Comparison of ENCODE assay signal across 9 cellular contexts in the genomic region with DNA sequence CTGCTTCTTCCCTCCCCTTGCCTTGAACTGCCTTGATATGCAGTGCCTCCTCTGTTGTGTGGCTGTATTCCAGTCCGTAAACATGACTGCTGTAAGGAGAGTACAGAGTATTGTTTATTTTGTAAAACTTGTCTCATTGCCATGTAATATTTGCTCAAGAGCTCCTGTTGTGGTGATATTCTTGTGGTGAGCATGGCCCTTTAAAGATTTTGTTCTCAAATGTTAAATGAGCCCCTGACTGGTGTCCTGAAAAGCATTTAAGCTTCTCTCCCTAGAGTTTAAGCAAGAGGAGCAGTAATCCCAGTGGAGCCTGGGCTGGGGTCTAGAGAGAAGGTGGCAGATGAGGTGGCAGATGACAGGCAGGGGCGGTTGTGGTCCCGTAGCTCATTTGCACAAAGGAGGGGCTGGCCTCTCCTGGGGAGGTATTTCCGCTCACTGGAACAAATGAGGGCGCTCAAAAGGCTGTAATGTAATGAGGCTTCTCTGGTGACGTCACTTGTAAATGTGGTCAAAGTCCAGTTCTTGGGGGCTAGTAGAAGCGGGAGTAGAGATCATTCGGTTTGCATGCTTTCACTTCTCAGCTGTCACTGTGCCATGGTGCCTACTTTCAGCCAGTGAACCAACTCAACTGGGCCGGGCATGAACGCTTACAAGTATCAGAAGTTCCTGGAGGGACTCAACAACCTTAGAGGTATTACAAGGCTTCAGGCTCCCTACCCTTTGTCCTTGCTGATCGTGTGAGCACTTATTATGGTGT. TPM values are rescaled to one million over a fixed set of nuclear protein-coding genes. Genes with fewer than 3 reads are reported as not detected.
DNase-seq lines count a peak whose midpoint lies in the region; ATAC-seq and TF ChIP-seq lines count a peak whose summit lies in the region.
"Had no signal": no experiment of that assay in that cellular context is flagged by ENCODE, and none has a peak within 500 bp of the region (broad histone marks: within the 10 kb centered on the region; RNA-seq: fewer than 3 reads in every experiment).

No MANE protein-coding gene starts in this region.

- TF ChIP-seq CTCF in fibroblast of lung (conservative IDR thresholded peaks at IDR 0.05 in 1 of 2, IDR thresholded peaks at IDR 0.05 in 1 of 2; ENCODE audit: low read depth in 1 of 2, low read length in 2 of 2): peak in 1 of 2 donors; percentile 20

- peaks cover 42% of the 10 kb centered on the region for H3K4me1 ChIP-seq in fibroblast of lung (ENCODE audit: control insufficient read depth, extremely low read depth, insufficient read depth, low read length)
- no peaks in the 10 kb centered on the region for H3K4me1 ChIP-seq in CD4-positive, alpha-beta memory T cell (ENCODE audit: insufficient read depth, low read length)

- no peaks in the 10 kb centered on the region for H3K36me3 ChIP-seq in fibroblast of lung (ENCODE audit: control insufficient read depth, insufficient read depth, low read length)
- H3K36me3 ChIP-seq in CD4-positive, alpha-beta memory T cell (ENCODE audit: insufficient read depth, low read length): no peaks in the 10 kb centered on the region

- peak overlapping the region; percentile 69 for H3K4me2 ChIP-seq in fibroblast of lung (ENCODE audit: extremely low read depth, insufficient read depth, low read length)

- intact Hi-C loops in CD4-positive, alpha-beta memory T cell (cut with micrococcal nuclease): no loop called here

- peaks cover 0 to 4% (median under 1%) of the 10 kb centered on the region in 4 donors for H3K4me1 Mint-ChIP-seq in CD4-positive, alpha-beta memory T cell

- peaks cover 65% of the 10 kb centered on the region for H3K79me2 ChIP-seq in fibroblast of lung (ENCODE audit: control insufficient read depth, insufficient read depth, low read length)

- CTCF ChIA-PET in CD4-positive, alpha-beta memory T cell (lab: Charles Lee; ENCODE audit: partially characterized antibody): interaction anchor here (0.8 to 1.4 kb wide), 2 partner anchors 13 to 60 kb away, joined by 4 read pairs; no protein-coding TSS in a partner anchor

- H3K27ac ChIP-seq in fibroblast of lung (ENCODE audit: insufficient read depth, low read length): peak overlapping the region; percentile 45
- no peak overlapping the region for H3K27ac ChIP-seq in CD4-positive, alpha-beta memory T cell (ENCODE audit: low read depth, low read length)

- no peaks in the 10 kb centered on the region for H3K9me3 Mint-ChIP-seq in CD4-positive, alpha-beta memory T cell

- peaks cover 4% of the 10 kb centered on the region in 2 donors for H3K27me3 Mint-ChIP-seq in CD4-positive, alpha-beta memory T cell

- no peaks in the 10 kb centered on the region for H3K27me3 ChIP-seq in fibroblast of lung (ENCODE audit: control insufficient read depth, insufficient read depth, low read length)
- no peaks in the 10 kb centered on the region for H3K27me3 ChIP-seq in CD4-positive, alpha-beta memory T cell (ENCODE audit: insufficient read depth, low read length)

- peak; percentile 19 for TF ChIP-seq POLR2A in GM19193 (IDR thresholded peaks at IDR 0.05; ENCODE audit: extremely low read depth, insufficient read depth, insufficient read length)

- H4K20me1 ChIP-seq in fibroblast of lung (ENCODE audit: control insufficient read depth, extremely low read depth, insufficient read depth, low read length): no peaks in the 10 kb centered on the region

- peak; percentile 99 for DNase-seq in NCI-H82 (lab: John Stamatoyannopoulos, UW)
- peak; percentile 83 for DNase-seq in fibroblast of lung (ENCODE audit: low read depth in 2 of 2)
- peak; percentile 92 for DNase-seq in renal cortical epithelial cell (ENCODE audit: low read depth)
- DNase-seq in CD4-positive, alpha-beta memory T cell: no peak
- DNase-seq in NCI-H226: no peak
- DNase-seq: activated CD8-positive, alpha-beta memory T cell treated with anti-CD3 and anti-CD28 coated beads, Interleukin-2, amount 10 ng/mL, durations not matched to agents 7 days and 5 days had no signal

- no peaks in the 10 kb centered on the region for H3K36me3 Mint-ChIP-seq in CD4-positive, alpha-beta memory T cell
- H3K36me3 Mint-ChIP-seq: activated CD8-positive, alpha-beta memory T cell treated with anti-CD3 and anti-CD28 coated beads, Interleukin-2, amount 10 ng/mL, durations not matched to agents 7 days and 5 days had no signal

- H3K9me3 ChIP-seq in fibroblast of lung (ENCODE audit: control insufficient read depth, insufficient read depth, low read depth, low read length): no peaks in the 10 kb centered on the region
- no peaks in the 10 kb centered on the region for H3K9me3 ChIP-seq in CD4-positive, alpha-beta memory T cell (ENCODE audit: control insufficient read depth in 1 of 2, low read length in 2 of 2)

- H3K9ac ChIP-seq in fibroblast of lung (ENCODE audit: insufficient read depth, low read length): no peak overlapping the region

- H3K27ac Mint-ChIP-seq in CD4-positive, alpha-beta memory T cell: no peak overlapping the region
- H3K27ac Mint-ChIP-seq: activated CD8-positive, alpha-beta memory T cell treated with anti-CD3 and anti-CD28 coated beads, Interleukin-2, amount 10 ng/mL, durations not matched to agents 7 days and 5 days had no signal

- ATAC-seq in HG03025 (IDR thresholded peaks at IDR 0.05; ENCODE audit: low FRiP score, unreplicated experiment): no peak
- ATAC-seq in GM18909 (IDR thresholded peaks at IDR 0.05; ENCODE audit: poor library complexity, unreplicated experiment): no peak
- ATAC-seq: activated CD8-positive, alpha-beta memory T cell treated with anti-CD3 and anti-CD28 coated beads, Interleukin-2, amount 10 ng/mL, durations not matched to agents 7 days and 5 days had no signal

- peak overlapping the region in 3 of 4 experiments; percentile 13 to 50 (median 41) for H3K4me3 ChIP-seq in fibroblast of lung (replicated peaks in 1 of 4; ENCODE audit: control extremely low read depth in 1 of 4, insufficient read depth in 1 of 4, low read depth in 3 of 4, low read length in 4 of 4)
- H3K4me3 ChIP-seq in CD4-positive, alpha-beta memory T cell (ENCODE audit: low read length in 2 of 2): no peak overlapping the region

- H2AFZ ChIP-seq in fibroblast of lung (ENCODE audit: low read length): no peak overlapping the region

- POLR2A ChIA-PET in CD4-positive, alpha-beta memory T cell (lab: Charles Lee; ENCODE audit: partially characterized antibody): interaction anchor here (0.6 kb wide), 1 partner anchor 227 kb away, joined by 4 read pairs; no protein-coding TSS in a partner anchor

- H3K4me3 Mint-ChIP-seq in CD4-positive, alpha-beta memory T cell: no peak overlapping the region
- H3K4me3 Mint-ChIP-seq: activated CD8-positive, alpha-beta memory T cell treated with anti-CD3 and anti-CD28 coated beads, Interleukin-2, amount 10 ng/mL, durations not matched to agents 7 days and 5 days had no signal

RNA-seq across cellular contexts. Expression of a gene that starts 46.0 kb away (rescaled TPM):
- 265 and 414 TPM in 2 replicates for total RNA-seq in fibroblast of lung
- 110 and 178 TPM in 2 replicates for polyA plus RNA-seq in fibroblast of lung
- polyA plus RNA-seq in fibroblast of lung (2012): 116 and 225 TPM in 2 replicates
- 211 and 350 TPM in 2 replicates for polyA minus RNA-seq in fibroblast of lung (ENCODE audit: low replicate concordance)
- total RNA-seq in renal cortical epithelial cell: 305 and 881 TPM in 2 replicates
- total RNA-seq in CD4-positive, alpha-beta memory T cell: 100 to 1,000 TPM; 329 to 387 TPM
- 100 to 1,000 TPM in 1 of 2 donors, 1 to 10 TPM in 1; 6.8 to 114 TPM for polyA plus RNA-seq in CD4-positive, alpha-beta memory T cell

Comparison
In these comparisons a context has a peak if more than half of its experiments do, and no peak if none do; other contexts are left out.
1. DNase-seq: peak in NCI-H82 (single experiment), fibroblast of lung (2 of 2) and renal cortical epithelial cell (single experiment); none in CD4-positive, alpha-beta memory T cell (0 of 5) and NCI-H226 (single experiment).
2. H3K4me3 ChIP-seq: peak in fibroblast of lung (3 of 4); none in CD4-positive, alpha-beta memory T cell (0 of 2).